Comparison of ENCODE assay signal across 8 cellular contexts in the genomic region with DNA sequence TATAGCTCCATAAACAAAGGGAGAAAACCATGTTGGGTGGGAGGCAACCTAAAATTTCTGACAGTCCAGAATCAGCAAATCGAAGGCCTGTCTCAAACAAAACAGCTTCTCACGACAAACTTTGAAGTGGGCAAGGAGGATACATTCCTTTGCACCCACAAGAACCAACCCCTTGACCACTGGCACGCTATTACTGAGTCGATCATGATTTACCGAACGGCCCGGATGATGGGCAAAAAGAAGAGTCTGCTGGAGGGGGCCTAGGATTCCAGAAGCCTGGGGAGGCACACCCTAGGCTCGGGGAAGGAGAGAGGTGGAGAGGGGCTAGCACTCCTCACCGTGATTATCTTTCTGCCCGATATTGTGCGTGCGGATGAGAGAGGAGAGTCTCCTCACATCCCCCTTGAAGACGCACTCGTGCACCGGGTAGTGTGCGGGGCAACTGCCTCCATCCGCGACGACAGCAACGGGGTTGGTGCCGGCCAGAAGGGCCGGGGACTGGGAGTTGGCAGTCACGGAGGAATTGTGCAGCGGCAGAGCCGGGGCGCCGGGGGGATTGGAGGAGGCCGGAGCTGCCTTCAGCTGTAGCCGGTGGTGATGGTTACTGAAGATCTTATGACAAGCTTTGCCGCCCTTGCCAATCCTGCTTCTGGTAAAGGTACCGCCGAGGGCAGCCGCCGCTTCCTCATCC. TPM values are rescaled to one million over a fixed set of nuclear protein-coding genes. Genes with fewer than 3 reads are reported as not detected.
A peak's percentile ranks its signal among the peaks of the same experiment; 100 is the strongest.
DNase-seq lines count a peak whose midpoint lies in the region; ATAC-seq and TF ChIP-seq lines count a peak whose summit lies in the region.

No MANE protein-coding gene starts in this region.

- H3K4me3 ChIP-seq in CD8-positive, alpha-beta T cell (ENCODE audit: low read depth, low read length): peak overlapping the region; percentile 79
- H3K4me3 ChIP-seq in RWPE2 (ENCODE audit: severe bottlenecking): peak overlapping the region; percentile 95

- no peaks in the 10 kb centered on the region for H3K9me3 ChIP-seq in CD8-positive, alpha-beta T cell (ENCODE audit: low read length)
- H3K9me3 ChIP-seq in RWPE2 (ENCODE audit: severe bottlenecking): no peaks in the 10 kb centered on the region

- peak overlapping the region; percentile 92 for H3K27ac ChIP-seq in CD8-positive, alpha-beta T cell (ENCODE audit: low read depth, low read length)
- peak overlapping the region; percentile 65 for H3K27ac ChIP-seq in RWPE2 (ENCODE audit: poor library complexity, severe bottlenecking)

- in situ Hi-C loops in T47D (cut with HindIII; ENCODE audit: low pct_unique_long_range_greater_than_20kb, low sequenced_read_pairs): no loop called here

- no peaks in the 10 kb centered on the region for H3K9me3 Mint-ChIP-seq in CD8-positive, alpha-beta T cell

- no peaks in the 10 kb centered on the region for H3K36me3 ChIP-seq in CD8-positive, alpha-beta T cell (ENCODE audit: insufficient read depth, low read length)
- H3K36me3 ChIP-seq in RWPE2 (ENCODE audit: low read depth): peaks cover 33% of the 10 kb centered on the region

- DNase-seq in CD8-positive, alpha-beta T cell: peak in 4 of 7 experiments; percentile 5 to 51 (median 14)
- peak; percentile 60 for DNase-seq in RWPE2 (ENCODE audit: low spot score)
- peak; percentile 6 to 26 for DNase-seq in T47D (ENCODE audit: low read depth in 1 of 2, low spot score in 1 of 2)
- no peak for DNase-seq in left colon
- peak in 2 of 3 experiments; percentile 2 to 22 for DNase-seq in stimulated activated CD4-positive, alpha-beta T cell treated with anti-CD3 and anti-CD28 coated beads, TNF-alpha, amount 100 ng/mL, for 24 hours (ENCODE audit: low read depth in 3 of 3)
- DNase-seq in AML-193 (lab: John Stamatoyannopoulos, UW): no peak

- intact Hi-C loops in CD8-positive, alpha-beta T cell (cut with DNase I, micrococcal nuclease): loop anchor here (1.0 to 5.0 kb wide), 8 partner anchors 36 to 729 kb away; a partner anchor contains a TSS
- intact Hi-C loops in left colon (cut with DNase I, micrococcal nuclease): no loop called here

- H3K4me1 ChIP-seq in CD8-positive, alpha-beta T cell (ENCODE audit: insufficient read depth, low read length): peaks cover 38% of the 10 kb centered on the region
- H3K4me1 ChIP-seq in RWPE2 (ENCODE audit: insufficient read depth, poor library complexity, severe bottlenecking): peaks cover 16% of the 10 kb centered on the region

- TF ChIP-seq CTCF in CD8-positive, alpha-beta T cell (IDR thresholded peaks at IDR 0.05): no peak
- no peak for TF ChIP-seq CTCF in RWPE2 (IDR thresholded peaks at IDR 0.05; ENCODE audit: poor library complexity, severe bottlenecking)

- H3K27ac Mint-ChIP-seq in CD8-positive, alpha-beta T cell: peak overlapping the region; percentile 98

- peak; percentile 17 for ATAC-seq in CD8-positive, alpha-beta T cell
- ATAC-seq in GM19043 (IDR thresholded peaks at IDR 0.05; ENCODE audit: low read depth, unreplicated experiment): peak; percentile 17
- peak; percentile 34 for ATAC-seq in HG03196 (IDR thresholded peaks at IDR 0.05; ENCODE audit: unreplicated experiment)
- ATAC-seq in RWPE2 (ENCODE audit: low read depth): peak; percentile 57
- ATAC-seq in left colon: peak; percentile 40

- peaks cover 33% of the 10 kb centered on the region for H3K36me3 Mint-ChIP-seq in CD8-positive, alpha-beta T cell

- POLR2A ChIA-PET in CD8-positive, alpha-beta T cell (lab: Charles Lee): interaction anchor here (0.9 to 3.6 kb wide), 13 partner anchors 8 to 727 kb away, joined by 3 to 111 read pairs (median 5); a partner anchor contains a TSS

- no peaks in the 10 kb centered on the region for H3K27me3 ChIP-seq in CD8-positive, alpha-beta T cell (ENCODE audit: insufficient read depth, low read length)
- no peaks in the 10 kb centered on the region for H3K27me3 ChIP-seq in RWPE2 (ENCODE audit: insufficient read depth, poor library complexity, severe bottlenecking)

- H3K4me1 Mint-ChIP-seq in CD8-positive, alpha-beta T cell (ENCODE audit: low read depth): peaks cover 58% of the 10 kb centered on the region

- CTCF ChIA-PET in CD8-positive, alpha-beta T cell (lab: Charles Lee): interaction anchor here (1.2 to 1.7 kb wide), 3 partner anchors 10 to 68 kb away, joined by 3 to 11 read pairs (median 3); a partner anchor contains a TSS

- peak overlapping the region; percentile 93 for H3K4me3 Mint-ChIP-seq in CD8-positive, alpha-beta T cell

- H3K27me3 Mint-ChIP-seq in CD8-positive, alpha-beta T cell (ENCODE audit: low read depth): no peaks in the 10 kb centered on the region

RNA-seq across cellular contexts. Expression of a gene that starts 0.7 kb away (rescaled TPM):
- 10 to 100 TPM; 40.0 to 40.9 TPM for total RNA-seq in CD8-positive, alpha-beta T cell
- 10 to 100 TPM; 23.2 to 23.6 TPM for total RNA-seq in left colon

RNA-seq across cellular contexts. Expression of a gene that starts 57.3 kb away (rescaled TPM):
- 10 to 100 TPM; 15.5 to 19.1 TPM for total RNA-seq in CD8-positive, alpha-beta T cell
- 1 to 10 TPM; 6.4 to 9.1 TPM for total RNA-seq in left colon

Comparison
In these comparisons a context has a peak if more than half of its experiments do, and no peak if none do; other contexts are left out.
1. DNase-seq: peak in CD8-positive, alpha-beta T cell (4 of 7), RWPE2 (single experiment), T47D (2 of 2) and stimulated activated CD4-positive, alpha-beta T cell treated with anti-CD3 and anti-CD28 coated beads, TNF-alpha, amount 100 ng/mL, for 24 hours (2 of 3); none in left colon (0 of 2) and AML-193 (0 of 2).
2. intact Hi-C loops: an anchor here in CD8-positive, alpha-beta T cell (1.0 to 5.0 kb wide); none called in left colon.
3. Peak in every context shown above with its lines, with median percentiles within 50 percentile points of each other: ATAC-seq.